Comparison of ENCODE assay signal across 1 cellular context in genomic region chr17:47066095-47066494, GRCh38.
TF ChIP-seq lines count a peak whose summit lies in the region.

No MANE protein-coding gene starts in this region.

TF ChIP-seq in HepG2, 621 proteins besides CTCF, POLR2A, EP300 and RAD21 (continued from another document):
- TF ChIP-seq ZBTB43 (CRISPR knock-in tag; conservative IDR thresholded peaks at IDR 0.05), result 0 out of 2 replicates have a peak, but pooled peaks have one; percentile 16
- peak; percentile 50 for TF ChIP-seq RBM22 (optimal IDR thresholded peaks at IDR 0.05; ENCODE audit: low read length)
- TF ChIP-seq ZSCAN30 (CRISPR knock-in tag; IDR thresholded peaks at IDR 0.05), result 0 out of 2 replicates have a peak, but pooled peaks have one; percentile 3
